ENCODE assay signal across 21 cellular contexts in genomic region chr22:35355744-35356420, GRCh38. TPM values are rescaled to one million over a fixed set of nuclear protein-coding genes. Genes with fewer than 3 reads are reported as not detected.
DNase-seq lines count a peak whose midpoint lies in the region; ATAC-seq and TF ChIP-seq lines count a peak whose summit lies in the region.
"Had no signal": no experiment of that assay in that cellular context is flagged by ENCODE, and none has a peak within 500 bp of the region (broad histone marks: within the 10 kb centered on the region; RNA-seq: fewer than 3 reads in every experiment).

No MANE protein-coding gene starts in this region.

- H3K4me1 ChIP-seq in lower lobe of right lung (peaks cover 20% of the 10 kb centered on the region), uterus (peaks cover 0 to 10% of the 10 kb centered on the region in 2 donors)

- no peak for TF ChIP-seq POLR2A in uterus (IDR thresholded peaks at IDR 0.05)

- peaks cover 11% of the 10 kb centered on the region for H3K27me3 Mint-ChIP-seq in T-helper 1 cell treated with Interleukin-12 subunit alpha and Interleukin-12 subunit beta and Interleukin-4 antibody, amounts not matched to agents 30 μg/mL and 1 μg/mL, for 36 hours (ENCODE audit: low read depth)

- H3K9me3 Mint-ChIP-seq in T-helper 1 cell treated with Interleukin-12 subunit alpha and Interleukin-12 subunit beta and Interleukin-4 antibody, amounts not matched to agents 30 μg/mL and 1 μg/mL, for 36 hours: no peaks in the 10 kb centered on the region

- H3K4me3 ChIP-seq in lower lobe of right lung (no peak overlapping the region), uterus (no peak overlapping the region)
- H3K4me3 ChIP-seq: heart left ventricle, lung, prostate gland, SK-N-MC, smooth muscle cell, suprapubic skin had no signal

- peak overlapping the region; percentile 18 for H3K27ac ChIP-seq in lower lobe of right lung
- H3K27ac ChIP-seq in uterus: no peak overlapping the region
- H3K27ac ChIP-seq: C4-2B, prostate gland, SK-N-MC, suprapubic skin had no signal

- intact Hi-C loops in lower lobe of right lung (cut with DNase I): no loop called here
- intact Hi-C loops in uterus (cut with DNase I; ENCODE audit: low total_unique reads): no loop called here

- H3K27me3 ChIP-seq in lower lobe of right lung (ENCODE audit: low read depth) (peaks cover under 1% of the 10 kb centered on the region), uterus (no peaks in the 10 kb centered on the region)
- H3K27me3 ChIP-seq: heart left ventricle, suprapubic skin had no signal

- ATAC-seq in lower lobe of right lung: no peak
- ATAC-seq in omental fat pad (ENCODE audit: low FRiP score): no peak
- ATAC-seq: activated CD8-positive, alpha-beta memory T cell treated with anti-CD3 and anti-CD28 coated beads, Interleukin-2, amount 10 ng/mL, durations not matched to agents 7 days and 5 days had no signal

- DNase-seq in T-helper 1 cell (no peak), NCI-H82 treated with DMSO at 0.1 percent for 48 hours (lab: John Stamatoyannopoulos, UW; ENCODE audit: unreplicated experiment) (peak; percentile 69), lower lobe of right lung (no peak), uterus (peak; percentile 37 to 51), omental fat pad (ENCODE audit: low spot score) (no peak), NCI-H69 (lab: John Stamatoyannopoulos, UW) (no peak)
- DNase-seq in activated CD4-positive, alpha-beta T cell treated with anti-CD3 and anti-CD28 coated beads, Interleukin-2, amount 50 U/mL, for 1 hour: no peak
- DNase-seq: 8988T; activated CD8-positive, alpha-beta memory T cell treated with anti-CD3 and anti-CD28 coated beads, Interleukin-2, amount 10 ng/mL, durations not matched to agents 7 days and 5 days; naive thymus-derived CD4-positive, alpha-beta T cell; NCI-H1092 treated with DMSO at 0.1 percent for 48 hours; NCI-H526 treated with DMSO at 0.1 percent for 48 hours; T1000 had no signal

- H3K9me3 ChIP-seq in lower lobe of right lung (no peaks in the 10 kb centered on the region), uterus (no peaks in the 10 kb centered on the region)
- H3K9me3 ChIP-seq: heart left ventricle, prostate gland, suprapubic skin had no signal

- peak overlapping the region; percentile 31 for H3K27ac Mint-ChIP-seq in T-helper 1 cell treated with Interleukin-12 subunit alpha and Interleukin-12 subunit beta and Interleukin-4 antibody, amounts not matched to agents 30 μg/mL and 1 μg/mL, for 36 hours
- H3K27ac Mint-ChIP-seq: activated CD8-positive, alpha-beta memory T cell treated with anti-CD3 and anti-CD28 coated beads, Interleukin-2, amount 10 ng/mL, durations not matched to agents 7 days and 5 days; naive thymus-derived CD4-positive, alpha-beta T cell had no signal

- no peak overlapping the region for H3K4me3 Mint-ChIP-seq in T-helper 1 cell treated with Interleukin-12 subunit alpha and Interleukin-12 subunit beta and Interleukin-4 antibody, amounts not matched to agents 30 μg/mL and 1 μg/mL, for 36 hours
- H3K4me3 Mint-ChIP-seq: activated CD8-positive, alpha-beta memory T cell treated with anti-CD3 and anti-CD28 coated beads, Interleukin-2, amount 10 ng/mL, durations not matched to agents 7 days and 5 days; naive thymus-derived CD4-positive, alpha-beta T cell had no signal

- TF ChIP-seq CTCF in lower lobe of right lung (IDR thresholded peaks at IDR 0.05) (no peak), uterus (IDR thresholded peaks at IDR 0.05) (no peak), omental fat pad (IDR thresholded peaks at IDR 0.05) (no peak)

- no peaks in the 10 kb centered on the region for H3K36me3 Mint-ChIP-seq in T-helper 1 cell treated with Interleukin-12 subunit alpha and Interleukin-12 subunit beta and Interleukin-4 antibody, amounts not matched to agents 30 μg/mL and 1 μg/mL, for 36 hours (ENCODE audit: low read depth)
- H3K36me3 Mint-ChIP-seq: activated CD8-positive, alpha-beta memory T cell treated with anti-CD3 and anti-CD28 coated beads, Interleukin-2, amount 10 ng/mL, durations not matched to agents 7 days and 5 days; naive thymus-derived CD4-positive, alpha-beta T cell had no signal

- peaks cover 17% of the 10 kb centered on the region for H3K4me1 Mint-ChIP-seq in T-helper 1 cell treated with Interleukin-12 subunit alpha and Interleukin-12 subunit beta and Interleukin-4 antibody, amounts not matched to agents 30 μg/mL and 1 μg/mL, for 36 hours (ENCODE audit: low read depth)

- H3K36me3 ChIP-seq in lower lobe of right lung: no peaks in the 10 kb centered on the region
- no peaks in the 10 kb centered on the region for H3K36me3 ChIP-seq in uterus
- H3K36me3 ChIP-seq: heart left ventricle, prostate gland, suprapubic skin had no signal

RNA-seq across cellular contexts. Expression of gene HMOX1, which starts 25.0 kb away (rescaled TPM):
- 68.3 TPM for total RNA-seq in lower lobe of right lung
- 10 to 100 TPM in 1 of 4 donors, 1 to 10 TPM in 2, under 1 TPM in 1; 0.51 to 13.8 (median 8.5) TPM for total RNA-seq in uterus
- total RNA-seq in omental fat pad: 100 to 1,000 TPM in 2 of 4 donors, 10 to 100 TPM in 2; 32.8 to 625 (median 159) TPM

RNA-seq across cellular contexts. Expression of gene MCM5, which starts 44.1 kb away (rescaled TPM):
- 25.7 TPM for total RNA-seq in lower lobe of right lung
- total RNA-seq in uterus: 10 to 100 TPM; 15.9 to 60.6 (median 40.3) TPM
- total RNA-seq in omental fat pad: 10 to 100 TPM; 10.5 to 22.5 (median 13.9) TPM

RNA-seq across cellular contexts. Expression of gene TOM1, which starts 56.2 kb away (rescaled TPM):
- total RNA-seq in lower lobe of right lung: 70.3 TPM
- 10 to 100 TPM; 21.3 to 66.7 (median 52.5) TPM for total RNA-seq in uterus
- 100 to 1,000 TPM in 1 of 4 donors, 10 to 100 TPM in 3; 65.6 to 109 (median 93.2) TPM for total RNA-seq in omental fat pad

Comparison
In these comparisons a context has a peak if more than half of its experiments do, and no peak if none do; other contexts are left out.
1. DNase-seq: peak in NCI-H82 treated with DMSO at 0.1 percent for 48 hours (single experiment) and uterus (2 of 2); none in T-helper 1 cell (0 of 5), lower lobe of right lung (single experiment), omental fat pad (single experiment), NCI-H69 (single experiment) and activated CD4-positive, alpha-beta T cell treated with anti-CD3 and anti-CD28 coated beads, Interleukin-2, amount 50 U/mL, for 1 hour (single experiment).